In genomic region chr5:179766726-179767455, GRCh38 we compare ENCODE assay signal across 15 cellular contexts. TPM values are rescaled to one million over a fixed set of nuclear protein-coding genes. Genes with fewer than 3 reads are reported as not detected.
DNase-seq lines count a peak whose midpoint lies in the region; ATAC-seq and TF ChIP-seq lines count a peak whose summit lies in the region.
"Had no signal": no experiment of that assay in that cellular context is flagged by ENCODE, and none has a peak within 500 bp of the region (broad histone marks: within the 10 kb centered on the region; RNA-seq: fewer than 3 reads in every experiment).

No MANE protein-coding gene starts in this region.

- H3K9me3 Mint-ChIP-seq in T-cell = no peaks in the 10 kb centered on the region
- H3K9me3 Mint-ChIP-seq in endothelial cell (ENCODE audit: unreplicated experiment) = no peaks in the 10 kb centered on the region
- H3K9me3 Mint-ChIP-seq: activated CD8-positive, alpha-beta T cell treated with anti-CD3 and anti-CD28 coated beads for 36 hours; natural killer cell treated with Interleukin-12 subunit alpha and Interleukin-12 subunit beta and Interleukin-15 and Interleukin-18, amount 100 ng/mL, for 72 hours had no signal

- no peak for TF ChIP-seq EP300 in gastroesophageal sphincter (IDR thresholded peaks at IDR 0.05)

- H3F3A ChIP-seq in smooth muscle cell (ENCODE audit: low read depth) = peaks cover 24% of the 10 kb centered on the region

- dilution Hi-C loops in IMR-90 (cut with HindIII; ENCODE audit: low sequenced_read_pairs, unreplicated experiment) = no loop called here

- H4K20me1 ChIP-seq in IMR-90 (ENCODE audit: insufficient read depth, low read length) (peaks cover 37% of the 10 kb centered on the region), smooth muscle cell (ENCODE audit: low read depth) (peaks cover 85% of the 10 kb centered on the region)

- TF ChIP-seq POLR2A in IMR-90 (IDR thresholded peaks at IDR 0.05; ENCODE audit: low read depth, low read length) = no peak
- no peak for TF ChIP-seq POLR2A in adrenal gland (IDR thresholded peaks at IDR 0.05)
- TF ChIP-seq POLR2A in gastroesophageal sphincter (IDR thresholded peaks at IDR 0.05) = no peak

- no peak overlapping the region for H2BK20ac ChIP-seq in IMR-90 (ENCODE audit: low read depth, low read length)

- H3K18ac ChIP-seq in IMR-90 (ENCODE audit: low read depth, low read length) = peak overlapping the region; percentile 25; the same call in 1 of the 2 replicates

- peaks cover 27 to 42% (median 32%) of the 10 kb centered on the region in 3 donors for H3K4me1 Mint-ChIP-seq in T-cell
- peaks cover 27% of the 10 kb centered on the region for H3K4me1 Mint-ChIP-seq in endothelial cell (ENCODE audit: unreplicated experiment)

- H3K4ac ChIP-seq in IMR-90 (ENCODE audit: low read depth, low read length) = peak overlapping the region; percentile 94

- H3K27ac ChIP-seq in IMR-90 (ENCODE audit: insufficient read depth, low read length) (peak overlapping the region; percentile 82), adrenal gland (peak overlapping the region in 3 of 5 donors; percentile 31 to 80 (median 63)), gastroesophageal sphincter (peak overlapping the region in 3 of 4 donors; percentile 65 to 83 (median 78)), smooth muscle cell (ENCODE audit: low read depth) (peak overlapping the region; percentile 94)
- H3K27ac ChIP-seq: suprapubic skin had no signal

- H3K79me1 ChIP-seq in IMR-90 (ENCODE audit: low read depth in 1 of 2, low read length in 2 of 2) = peaks cover 34 to 80% of the 10 kb centered on the region in 2 experiments

- peak overlapping the region; percentile 43; the same call in 1 of the 2 replicates for H4K5ac ChIP-seq in IMR-90 (ENCODE audit: low read depth, low read length)

- WGBS in IMR-90 (ENCODE audit: extremely low coverage in 2 of 2, insufficient read length in 1 of 2), 2 experiments = 81% methylated on average over 6 of the region's 12 CpGs; no CpG with 5 or more reads in 1 of the 2 experiments
- WGBS in adrenal gland, 4 donors = 52 to 67% (median 59%) methylated on average over 12 of the region's 12 CpGs
- WGBS in gastroesophageal sphincter (ENCODE audit: low coverage in 1 of 2), 2 donors = 52 to 58% methylated on average over 11 to 12 of the region's 12 CpGs
- 58% methylated on average over 12 of the region's 12 CpGs for WGBS in smooth muscle cell (ENCODE audit: low lambda C conversion rate)

- peaks cover 32% of the 10 kb centered on the region for H3K4me1 ChIP-seq in IMR-90 (ENCODE audit: control insufficient read depth, insufficient read depth, low read length)
- H3K4me1 ChIP-seq in adrenal gland (replicated peaks in 1 of 2) = peaks cover 38 to 59% of the 10 kb centered on the region in 2 donors
- H3K4me1 ChIP-seq in gastroesophageal sphincter = peaks cover 4 to 78% (median 43%) of the 10 kb centered on the region in 3 donors
- H3K4me1 ChIP-seq in smooth muscle cell (ENCODE audit: low read depth) = peaks cover 25% of the 10 kb centered on the region

- H3K36me3 Mint-ChIP-seq in T-cell (peaks cover 44% of the 10 kb centered on the region), endothelial cell (ENCODE audit: low read depth, unreplicated experiment) (peaks cover 28% of the 10 kb centered on the region)
- H3K36me3 Mint-ChIP-seq: natural killer cell treated with Interleukin-12 subunit alpha and Interleukin-12 subunit beta and Interleukin-15 and Interleukin-18, amount 100 ng/mL, for 72 hours had no signal

- H3K9me1 ChIP-seq in IMR-90 (ENCODE audit: insufficient read depth, low read length) = peaks cover 17% of the 10 kb centered on the region

- H3K4me3 Mint-ChIP-seq in T-cell = no peak overlapping the region
- no peak overlapping the region for H3K4me3 Mint-ChIP-seq in endothelial cell (ENCODE audit: unreplicated experiment)
- H3K4me3 Mint-ChIP-seq: activated CD8-positive, alpha-beta T cell treated with anti-CD3 and anti-CD28 coated beads for 36 hours; natural killer cell treated with Interleukin-12 subunit alpha and Interleukin-12 subunit beta and Interleukin-15 and Interleukin-18, amount 100 ng/mL, for 72 hours had no signal

- no peaks in the 10 kb centered on the region for H3K27me3 ChIP-seq in IMR-90 (ENCODE audit: control insufficient read depth, insufficient read depth, low read length)
- no peaks in the 10 kb centered on the region for H3K27me3 ChIP-seq in adrenal gland
- no peaks in the 10 kb centered on the region for H3K27me3 ChIP-seq in gastroesophageal sphincter
- H3K27me3 ChIP-seq in smooth muscle cell (ENCODE audit: low read depth) = no peaks in the 10 kb centered on the region
- H3K27me3 ChIP-seq: suprapubic skin had no signal

- no peak for TF ChIP-seq RAD21 in IMR-90 (IDR thresholded peaks at IDR 0.05; ENCODE audit: low read length)

- in situ Hi-C loops in IMR-90 (cut with MboI; ENCODE audit: low sequenced_read_pairs) = no loop called here

- ATAC-seq in IMR-90 (ENCODE audit: low read depth) = no peak
- no peak for ATAC-seq in gastroesophageal sphincter
- no peak for ATAC-seq in T-cell (replicated peaks in 1 of 4)
- ATAC-seq: activated CD8-positive, alpha-beta T cell treated with anti-CD3 and anti-CD28 coated beads for 36 hours; natural killer cell treated with Interleukin-12 subunit alpha and Interleukin-12 subunit beta and Interleukin-15 and Interleukin-18, amount 100 ng/mL, for 72 hours had no signal

- H3K36me3 ChIP-seq in IMR-90 (ENCODE audit: control insufficient read depth, insufficient read depth, low read length) (peaks cover 42% of the 10 kb centered on the region), adrenal gland (replicated peaks in 1 of 2) (peaks cover 0 to 57% of the 10 kb centered on the region in 2 donors), gastroesophageal sphincter (peaks cover 0 to 64% of the 10 kb centered on the region in 2 donors), smooth muscle cell (ENCODE audit: low read depth) (peaks cover 9% of the 10 kb centered on the region)

- intact Hi-C loops in IMR-90 (cut with micrococcal nuclease) (no loop called here), adrenal gland (cut with DNase I) (no loop called here)

- no peak overlapping the region for H3K4me3 ChIP-seq in IMR-90 (ENCODE audit: insufficient read depth, low read depth, low read length)
- H3K4me3 ChIP-seq in adrenal gland = no peak overlapping the region
- H3K4me3 ChIP-seq in gastroesophageal sphincter = no peak overlapping the region
- peak overlapping the region; percentile 20 for H3K4me3 ChIP-seq in smooth muscle cell
- H3K4me3 ChIP-seq: suprapubic skin had no signal

- H2BK15ac ChIP-seq in IMR-90 (ENCODE audit: low read depth, low read length) = 0 out of 3 replicates have a peak overlapping the region, but pooled peaks have one; percentile 26

- peak overlapping the region; percentile 61 for H3K14ac ChIP-seq in IMR-90 (replicated peaks; ENCODE audit: low read depth, low read length)

- no peak overlapping the region for H3K23ac ChIP-seq in IMR-90 (ENCODE audit: low read depth, low read length)

- peaks cover 51% of the 10 kb centered on the region for H3K79me2 ChIP-seq in smooth muscle cell (ENCODE audit: low read depth)

- BruUV-seq in IMR-90 (replicated peaks; lab: Mats Ljungman, UMichigan) = no TSS peak

- CTCF ChIA-PET in IMR-90 (lab: Yijun Ruan, JAX) = interaction anchor here (0.9 kb wide), 1 partner anchor 12 kb away, joined by 3 read pairs; no protein-coding TSS in a partner anchor
- CTCF ChIA-PET in T-cell (lab: Charles Lee) = interaction anchor here in 1 of 2 donors (0.5 to 1.4 kb wide), 7 partner anchors 12 to 87 kb away, joined by 3 to 11 read pairs (median 4); no protein-coding TSS in a partner anchor

- POLR2A ChIA-PET in IMR-90 (lab: Charles Lee; ENCODE audit: unreplicated experiment) = no interaction called here
- POLR2A ChIA-PET in T-cell (lab: Charles Lee) = no interaction called here

- no peak overlapping the region for H3K56ac ChIP-seq in IMR-90 (ENCODE audit: extremely low read depth, insufficient read depth, low read length)

- peak overlapping the region; percentile 52; the same call in 1 of the 2 replicates for H2BK120ac ChIP-seq in IMR-90 (ENCODE audit: low read depth, low read length)

- H3K9me3 ChIP-seq in IMR-90 (ENCODE audit: control insufficient read depth, insufficient read depth, low read length) (no peaks in the 10 kb centered on the region), adrenal gland (replicated peaks in 1 of 3) (no peaks in the 10 kb centered on the region), gastroesophageal sphincter (no peaks in the 10 kb centered on the region), smooth muscle cell (replicated peaks; ENCODE audit: low read depth) (no peaks in the 10 kb centered on the region)
- H3K9me3 ChIP-seq: suprapubic skin had no signal

- H3K27me3 Mint-ChIP-seq in T-cell = no peaks in the 10 kb centered on the region
- H3K27me3 Mint-ChIP-seq in endothelial cell (ENCODE audit: unreplicated experiment) = peaks cover 3% of the 10 kb centered on the region
- H3K27me3 Mint-ChIP-seq: activated CD8-positive, alpha-beta T cell treated with anti-CD3 and anti-CD28 coated beads for 36 hours; natural killer cell treated with Interleukin-12 subunit alpha and Interleukin-12 subunit beta and Interleukin-15 and Interleukin-18, amount 100 ng/mL, for 72 hours had no signal

- no peak overlapping the region for H2AFZ ChIP-seq in IMR-90 (replicated peaks; ENCODE audit: low read length, poor library complexity)
- no peak overlapping the region for H2AFZ ChIP-seq in smooth muscle cell (ENCODE audit: low read depth)

- H3K27ac Mint-ChIP-seq in T-cell (peak overlapping the region in 1 of 2 donors; percentile 28), endothelial cell (ENCODE audit: unreplicated experiment) (no peak overlapping the region)
- H3K27ac Mint-ChIP-seq: activated CD8-positive, alpha-beta T cell treated with anti-CD3 and anti-CD28 coated beads for 36 hours had no signal

- peak overlapping the region in 1 of 2 experiments; percentile 9; a peak in 2 of 4 replicates for H4K8ac ChIP-seq in IMR-90 (ENCODE audit: low read depth in 2 of 2, low read length in 2 of 2)

- H2AK5ac ChIP-seq in IMR-90 (ENCODE audit: low read depth, low read length) = peak overlapping the region; percentile 92

- peak overlapping the region; percentile 62 for H2BK5ac ChIP-seq in IMR-90 (ENCODE audit: low read depth, low read length, poor library complexity, severe bottlenecking)

- DNase-seq in IMR-90 (no peak), adrenal gland (no peak), smooth muscle cell (lab: John Stamatoyannopoulos, UW; ENCODE audit: unreplicated experiment) (no peak), T-cell (no peak), endothelial cell (ENCODE audit: low spot score) (no peak)
- DNase-seq in activated CD4-positive, alpha-beta T cell treated with anti-CD3 and anti-CD28 coated beads, Interleukin-2, amount 50 U/mL, for 1 hour = no peak
- DNase-seq: activated CD8-positive, alpha-beta T cell treated with anti-CD3 and anti-CD28 coated beads for 36 hours; activated naive CD4-positive, alpha-beta T cell; NCI-H1105 treated with DMSO at 0.1 percent for 48 hours; T-helper 2 cell had no signal

- H3K4me2 ChIP-seq in IMR-90 (ENCODE audit: low read depth, low read length) = peak overlapping the region; percentile 16; the same call in 1 of the 2 replicates
- peak overlapping the region; percentile 80 for H3K4me2 ChIP-seq in smooth muscle cell

- H4K91ac ChIP-seq in IMR-90 (ENCODE audit: insufficient read depth, low read depth, low read length) = peak overlapping the region; percentile 53

- H2AK9ac ChIP-seq in IMR-90 (replicated peaks; ENCODE audit: low read depth, low read length, poor library complexity) = peak overlapping the region; percentile 73

- no peak overlapping the region; the same call in 1 of the 2 replicates for H3K9ac ChIP-seq in IMR-90 (ENCODE audit: low read depth, low read length)
- H3K9ac ChIP-seq in smooth muscle cell (ENCODE audit: low read depth) = peak overlapping the region; percentile 67

- no peak for TF ChIP-seq CTCF in IMR-90 (conservative IDR thresholded peaks at IDR 0.05; ENCODE audit: low read depth, low read length)
- no peak for TF ChIP-seq CTCF in adrenal gland (IDR thresholded peaks at IDR 0.05)
- no peak for TF ChIP-seq CTCF in gastroesophageal sphincter (IDR thresholded peaks at IDR 0.05)
- no peak for TF ChIP-seq CTCF in smooth muscle cell (IDR thresholded peaks at IDR 0.05; ENCODE audit: borderline replicate concordance, insufficient read depth, poor library complexity, severe bottlenecking)
- TF ChIP-seq CTCF in endothelial cell (IDR thresholded peaks at IDR 0.05; ENCODE audit: unreplicated experiment) = no peak

RNA-seq across cellular contexts. Expression of gene LTC4S, which starts 26.9 kb away (rescaled TPM):
- not detected in 2 replicates for total RNA-seq in IMR-90 (2012; rRNA removed)
- polyA plus RNA-seq in IMR-90 (2012; rRNA removed) = 0.72 and 1.9 TPM in 2 replicates
- polyA plus RNA-seq in IMR-90 (2012; cell fraction: cytosol; rRNA removed) = 1.3 and 3.2 TPM in 2 replicates
- polyA plus RNA-seq in IMR-90 (2012; cell fraction: nucleus; rRNA removed; ENCODE audit: low replicate concordance) = 2.3 and 12.6 TPM in 2 replicates
- total RNA-seq in adrenal gland = 100 to 1,000 TPM in 1 of 8 donors, 10 to 100 TPM in 7; 10.2 to 205 (median 27.0) TPM
- 10 to 100 TPM in 2 of 3 donors, not detected in 1; 24.1 to 44.4 TPM for polyA plus RNA-seq in adrenal gland
- total RNA-seq in gastroesophageal sphincter = 1 to 10 TPM in 3 of 4 donors, not detected in 1; 7.5 to 8.8 (median 8.2) TPM
- total RNA-seq in smooth muscle cell = not detected in 2 replicates
- 0.83 TPM in 1 of 2 replicates, not detected in the other for polyA plus RNA-seq in smooth muscle cell
- total RNA-seq in T-cell = 10 to 100 TPM in 1 of 5 donors, 1 to 10 TPM in 4; 3.6 to 12.6 (median 8.1) TPM
- 1.0 TPM for total RNA-seq in endothelial cell (ENCODE audit: unreplicated experiment)
- total RNA-seq: glomerular endothelial cell, HT-29 had no signal

RNA-seq across cellular contexts. Expression of gene MAML1, which starts 34.3 kb away (rescaled TPM):
- total RNA-seq in IMR-90 (2012; rRNA removed) (4.7 TPM in 2 replicates), adrenal gland (10 to 100 TPM; 20.1 to 70.7 (median 32.4) TPM), gastroesophageal sphincter (10 to 100 TPM; 31.8 to 51.3 (median 36.8) TPM), smooth muscle cell (11.5 and 14.4 TPM in 2 replicates), T-cell (10 to 100 TPM; 31.3 to 56.4 (median 50.6) TPM), endothelial cell (ENCODE audit: unreplicated experiment) (30.0 TPM)
- polyA plus RNA-seq in IMR-90 (2012; rRNA removed) (10.2 and 20.4 TPM in 2 replicates), adrenal gland (10 to 100 TPM in 2 of 3 donors, 1 to 10 TPM in 1; 7.3 to 19.0 (median 12.6) TPM), smooth muscle cell (9.9 and 12.1 TPM in 2 replicates)
- 4.5 and 7.3 TPM in 2 replicates for polyA plus RNA-seq in IMR-90 (2012; cell fraction: cytosol; rRNA removed)
- 13.3 and 15.0 TPM in 2 replicates for polyA plus RNA-seq in IMR-90 (2012; cell fraction: nucleus; rRNA removed; ENCODE audit: low replicate concordance)

RNA-seq across cellular contexts. Expression of gene MGAT4B, which starts 39.8 kb away (rescaled TPM):
- total RNA-seq in IMR-90 (2012; rRNA removed) (53.9 and 73.7 TPM in 2 replicates), adrenal gland (100 to 1,000 TPM in 7 of 8 donors, 10 to 100 TPM in 1; 93.3 to 242 (median 223) TPM), gastroesophageal sphincter (10 to 100 TPM; 42.5 to 58.5 (median 47.2) TPM), smooth muscle cell (60.0 and 60.6 TPM in 2 replicates), T-cell (100 to 1,000 TPM; 119 to 159 (median 132) TPM), endothelial cell (ENCODE audit: unreplicated experiment) (163 TPM)
- polyA plus RNA-seq in IMR-90 (2012; rRNA removed) (155 and 164 TPM in 2 replicates), adrenal gland (100 to 1,000 TPM in 2 of 3 donors, 10 to 100 TPM in 1; 80.5 to 192 (median 122) TPM), smooth muscle cell (121 and 140 TPM in 2 replicates)
- 148 and 266 TPM in 2 replicates for polyA plus RNA-seq in IMR-90 (2012; cell fraction: cytosol; rRNA removed)
- polyA plus RNA-seq in IMR-90 (2012; cell fraction: nucleus; rRNA removed; ENCODE audit: low replicate concordance) = 388 and 999 TPM in 2 replicates

RNA-seq across cellular contexts. Expression of gene SQSTM1, which starts 53.8 kb away (rescaled TPM):
- total RNA-seq in IMR-90 (2012; rRNA removed) (168 and 184 TPM in 2 replicates), adrenal gland (1,000 to 10,000 TPM in 3 of 8 donors, 100 to 1,000 TPM in 5; 521 to 2,312 (median 919) TPM), gastroesophageal sphincter (100 to 1,000 TPM; 305 to 485 (median 408) TPM), smooth muscle cell (114 and 129 TPM in 2 replicates), T-cell (100 to 1,000 TPM; 220 to 327 (median 280) TPM), endothelial cell (ENCODE audit: unreplicated experiment) (82.2 TPM)
- polyA plus RNA-seq in IMR-90 (2012; rRNA removed) (152 and 201 TPM in 2 replicates), adrenal gland (100 to 1,000 TPM; 258 to 312 (median 292) TPM), smooth muscle cell (159 and 262 TPM in 2 replicates)
- 153 and 219 TPM in 2 replicates for polyA plus RNA-seq in IMR-90 (2012; cell fraction: cytosol; rRNA removed)
- 377 and 407 TPM in 2 replicates for polyA plus RNA-seq in IMR-90 (2012; cell fraction: nucleus; rRNA removed; ENCODE audit: low replicate concordance)
